Comparison of ENCODE assay signal across 24 cellular contexts in genomic region chr13:39159971-39160370, GRCh38.
"Had no signal": no experiment of that assay in that cellular context is flagged by ENCODE, and none has a peak within 500 bp of the region (broad histone marks: within the 10 kb centered on the region; RNA-seq: fewer than 3 reads in every experiment).

No MANE protein-coding gene starts in this region.

- H3K4me1 ChIP-seq: gastrocnemius medialis, prostate gland, spleen had no signal

- DNase-seq: activated CD4-positive, alpha-beta T cell treated with anti-CD3 and anti-CD28 coated beads for 4 hours; activated CD4-positive, CD25-positive, alpha-beta regulatory T cell; activated effector memory CD4-positive, alpha-beta T cell treated with Interleukin-2 at 50 U/mL for 16 hours; activated naive CD4-positive, alpha-beta T cell treated with anti-CD3 and anti-CD28 coated beads, Interleukin-2, amount 50 U/mL, for 16 hours; aorta; brain microvascular endothelial cell; cortex of kidney; endodermal cell; esophagus squamous epithelium; gastrocnemius medialis; hippocampal formation; kidney glomerular epithelial cell; midbrain; natural killer cell; ovary; spleen; stimulated activated naive CD4-positive, alpha-beta T cell treated with Interleukin-2 at 50 U/mL for 16 hours; T1000; upper lobe of left lung had no signal

- H3K4me3 Mint-ChIP-seq: activated T-cell treated with anti-CD3 and anti-CD28 coated beads, Interleukin-2, amount 50 U/mL, for 72 hours; endodermal cell; natural killer cell; T-helper 1 cell treated with Interleukin-12 subunit alpha and Interleukin-12 subunit beta and Interleukin-4 antibody, amounts not matched to agents 30 μg/mL and 1 μg/mL, for 36 hours had no signal

- H3K27me3 ChIP-seq: brain microvascular endothelial cell, gastrocnemius medialis, neutrophil, ovary, upper lobe of left lung had no signal

- ATAC-seq: gastrocnemius medialis, natural killer cell had no signal

- H3K27ac Mint-ChIP-seq: activated T-cell treated with anti-CD3 and anti-CD28 coated beads, Interleukin-2, amount 50 U/mL, for 72 hours; endodermal cell; natural killer cell; T-helper 1 cell treated with Interleukin-12 subunit alpha and Interleukin-12 subunit beta and Interleukin-4 antibody, amounts not matched to agents 30 μg/mL and 1 μg/mL, for 36 hours had no signal

- H3K4me3 ChIP-seq: esophagus squamous epithelium, gastrocnemius medialis, ovary, prostate gland, spleen, thoracic aorta, upper lobe of left lung had no signal

- H3K9me3 Mint-ChIP-seq: activated T-cell treated with anti-CD3 and anti-CD28 coated beads, Interleukin-2, amount 50 U/mL, for 72 hours; endodermal cell; T-helper 1 cell treated with Interleukin-12 subunit alpha and Interleukin-12 subunit beta and Interleukin-4 antibody, amounts not matched to agents 30 μg/mL and 1 μg/mL, for 36 hours had no signal

- H3K4me1 Mint-ChIP-seq: endodermal cell, natural killer cell had no signal

- H3K27ac ChIP-seq: brain microvascular endothelial cell, esophagus squamous epithelium, gastrocnemius medialis, neutrophil, ovary, prostate gland, spleen, thoracic aorta, upper lobe of left lung had no signal

- H3K36me3 ChIP-seq: brain microvascular endothelial cell, esophagus squamous epithelium, gastrocnemius medialis, neutrophil, ovary, prostate gland, spleen, thoracic aorta, upper lobe of left lung had no signal

- H3K36me3 Mint-ChIP-seq: natural killer cell had no signal

- H3K9me3 ChIP-seq: esophagus squamous epithelium, gastrocnemius medialis, neutrophil, ovary, prostate gland, spleen, thoracic aorta, upper lobe of left lung had no signal
